Comparison of ENCODE assay signal across 35 cellular contexts in genomic region chr6:108408861-108409260, GRCh38.
"Had no signal": no experiment of that assay in that cellular context is flagged by ENCODE, and none has a peak within 500 bp of the region (broad histone marks: within the 10 kb centered on the region; RNA-seq: fewer than 3 reads in every experiment).

No MANE protein-coding gene starts in this region.

- H3K27me3 ChIP-seq: ascending aorta, cardiac muscle cell had no signal

- H3K4me3 Mint-ChIP-seq: activated B cell treated with CpG ODN at 0.5 μM for 24 hours; activated CD4-positive, alpha-beta memory T cell treated with anti-CD3 and anti-CD28 coated beads for 36 hours; activated CD4-positive, alpha-beta T cell treated with anti-CD3 and anti-CD28 coated beads, Interleukin-2, amount 10 ng/mL, durations not matched to agents 24 days and 14 days; activated CD8-positive, alpha-beta T cell treated with anti-CD3 and anti-CD28 coated beads for 36 hours; activated naive CD4-positive, alpha-beta T cell treated with anti-CD3 and anti-CD28 coated beads, Interleukin-2, amount 10 ng/mL, durations not matched to agents 7 days and 5 days; activated naive CD4-positive, alpha-beta T cell treated with anti-CD3 and anti-CD28 coated beads, Interleukin-2, amount 50 U/mL, for 24 hours; activated naive CD8-positive, alpha-beta T cell; activated naive CD8-positive, alpha-beta T cell treated with anti-CD3 and anti-CD28 coated beads, Interleukin-2, amount 10 ng/mL, durations not matched to agents 7 days and 5 days; activated naive CD8-positive, alpha-beta T cell treated with anti-CD3 and anti-CD28 coated beads, Interleukin-2, amount 50 U/mL, for 24 hours; activated T-cell treated with anti-CD3 and anti-CD28 coated beads, Interleukin-2, amount 50 U/mL, for 24 hours; brain; central memory CD8-positive, alpha-beta T cell; T-helper 1 cell treated with Interleukin-12 subunit alpha and Interleukin-12 subunit beta and Interleukin-4 antibody, amounts not matched to agents 30 μg/mL and 1 μg/mL, for 36 hours; T-helper 2 cell treated with Interferon-gamma antibody and Interleukin-4, amounts not matched to agents 5 μg/mL and 100 μg/mL, for 36 hours had no signal

- H3K4me1 Mint-ChIP-seq: activated B cell treated with CpG ODN at 0.5 μM for 24 hours; activated CD4-positive, alpha-beta T cell treated with anti-CD3 and anti-CD28 coated beads, Interleukin-2, amount 10 ng/mL, durations not matched to agents 24 days and 14 days; activated naive CD4-positive, alpha-beta T cell treated with anti-CD3 and anti-CD28 coated beads, Interleukin-2, amount 10 ng/mL, durations not matched to agents 7 days and 5 days; activated naive CD4-positive, alpha-beta T cell treated with anti-CD3 and anti-CD28 coated beads, Interleukin-2, amount 50 U/mL, for 24 hours; activated naive CD8-positive, alpha-beta T cell treated with anti-CD3 and anti-CD28 coated beads, Interleukin-2, amount 10 ng/mL, durations not matched to agents 7 days and 5 days; activated naive CD8-positive, alpha-beta T cell treated with anti-CD3 and anti-CD28 coated beads, Interleukin-2, amount 50 U/mL, for 24 hours; brain had no signal

- H3K27ac ChIP-seq: ascending aorta, cardiac muscle cell, VCaP had no signal

- H3K27me3 Mint-ChIP-seq: activated B cell treated with CpG ODN at 0.5 μM for 24 hours; activated CD4-positive, alpha-beta memory T cell treated with anti-CD3 and anti-CD28 coated beads for 36 hours; activated CD8-positive, alpha-beta T cell treated with anti-CD3 and anti-CD28 coated beads for 36 hours; activated naive CD4-positive, alpha-beta T cell treated with anti-CD3 and anti-CD28 coated beads, Interleukin-2, amount 10 ng/mL, durations not matched to agents 7 days and 5 days; activated naive CD4-positive, alpha-beta T cell treated with anti-CD3 and anti-CD28 coated beads, Interleukin-2, amount 50 U/mL, for 24 hours; activated naive CD8-positive, alpha-beta T cell; activated naive CD8-positive, alpha-beta T cell treated with anti-CD3 and anti-CD28 coated beads, Interleukin-2, amount 10 ng/mL, durations not matched to agents 7 days and 5 days; activated naive CD8-positive, alpha-beta T cell treated with anti-CD3 and anti-CD28 coated beads, Interleukin-2, amount 50 U/mL, for 24 hours; central memory CD8-positive, alpha-beta T cell had no signal

- H3K27ac Mint-ChIP-seq: activated B cell treated with CpG ODN at 0.5 μM for 24 hours; activated CD4-positive, alpha-beta memory T cell treated with anti-CD3 and anti-CD28 coated beads for 36 hours; activated CD4-positive, alpha-beta T cell treated with anti-CD3 and anti-CD28 coated beads, Interleukin-2, amount 10 ng/mL, durations not matched to agents 24 days and 14 days; activated CD8-positive, alpha-beta T cell treated with anti-CD3 and anti-CD28 coated beads for 36 hours; activated naive CD4-positive, alpha-beta T cell treated with anti-CD3 and anti-CD28 coated beads, Interleukin-2, amount 10 ng/mL, durations not matched to agents 7 days and 5 days; activated naive CD4-positive, alpha-beta T cell treated with anti-CD3 and anti-CD28 coated beads, Interleukin-2, amount 50 U/mL, for 24 hours; activated naive CD8-positive, alpha-beta T cell; activated naive CD8-positive, alpha-beta T cell treated with anti-CD3 and anti-CD28 coated beads, Interleukin-2, amount 10 ng/mL, durations not matched to agents 7 days and 5 days; activated naive CD8-positive, alpha-beta T cell treated with anti-CD3 and anti-CD28 coated beads, Interleukin-2, amount 50 U/mL, for 24 hours; activated T-cell treated with anti-CD3 and anti-CD28 coated beads, Interleukin-2, amount 50 U/mL, for 24 hours; activated T-helper 2 cell treated with anti-CD3 and anti-CD28 coated beads, Interferon-gamma antibody, Interleukin-2, Interleukin-4, amounts not matched to agents 10 μg/mL and 5 μg/mL and 100 μg/mL, durations not matched to agents 14 hours and 24 hours and 36 hours; T-helper 1 cell treated with Interleukin-12 subunit alpha and Interleukin-12 subunit beta and Interleukin-4 antibody, amounts not matched to agents 30 μg/mL and 1 μg/mL, for 36 hours; T-helper 2 cell treated with Interferon-gamma antibody and Interleukin-4, amounts not matched to agents 5 μg/mL and 100 μg/mL, for 36 hours had no signal

- DNase-seq: activated B cell treated with CpG ODN at 0.5 μM for 24 hours; activated CD4-positive, alpha-beta memory T cell treated with anti-CD3 and anti-CD28 coated beads for 36 hours; activated CD4-positive, alpha-beta T cell treated with anti-CD3 and anti-CD28 coated beads for 4 hours; activated CD4-positive, alpha-beta T cell treated with anti-CD3 and anti-CD28 coated beads, Interleukin-2, amount 10 ng/mL, durations not matched to agents 24 days and 14 days; activated CD4-positive, alpha-beta T cell treated with anti-CD3 and anti-CD28 coated beads, Interleukin-2, amount 50 U/mL, for 1 hour; activated CD4-positive, alpha-beta T cell treated with anti-CD3 and anti-CD28 coated beads, Interleukin-2, amount 50 U/mL, for 4 hours; activated CD4-positive, CD25-positive, alpha-beta regulatory T cell treated with anti-CD3 and anti-CD28 coated beads, Interleukin-2, amount 50 U/mL, for 72 hours; activated CD8-positive, alpha-beta memory T cell treated with anti-CD3 and anti-CD28 coated beads, Interleukin-2, amount 50 U/mL, for 4 hours; activated CD8-positive, alpha-beta T cell treated with anti-CD3 and anti-CD28 coated beads for 36 hours; activated effector memory CD4-positive, alpha-beta T cell treated with Interleukin-2 at 50 U/mL for 16 hours; activated gamma-delta T cell; activated naive CD4-positive, alpha-beta T cell treated with anti-CD3 and anti-CD28 coated beads, Interleukin-2, amount 10 ng/mL, durations not matched to agents 7 days and 5 days; activated naive CD4-positive, alpha-beta T cell treated with Interleukin-2 at 50 U/mL for 16 hours; activated naive CD8-positive, alpha-beta T cell treated with anti-CD3 and anti-CD28 coated beads, Interleukin-2, amount 10 ng/mL, durations not matched to agents 7 days and 5 days; activated naive CD8-positive, alpha-beta T cell treated with anti-CD3 and anti-CD28 coated beads, Interleukin-2, amount 50 U/mL, for 24 hours; activated T-cell treated with anti-CD3 and anti-CD28 coated beads, Interleukin-2, amount 50 U/mL, for 24 hours; activated T-cell treated with anti-CD3 and anti-CD28 coated beads, Interleukin-2, amount 50 U/mL, for 48 hours; amygdala; caudate nucleus; cerebellar nuclear complex; T-helper 1 cell; T-helper 2 cell; T-helper 9 cell had no signal

- H3K4me3 ChIP-seq: ascending aorta, cardiac muscle cell had no signal

- ATAC-seq: activated CD8-positive, alpha-beta T cell treated with anti-CD3 and anti-CD28 coated beads for 36 hours; activated naive CD8-positive, alpha-beta T cell treated with anti-CD3 and anti-CD28 coated beads, Interleukin-2, amount 50 U/mL, for 24 hours had no signal

- FAIRE-seq: bronchial epithelial cell, TTC549 had no signal
